In genomic region chr6:37540390-37540789, GRCh38 we compare ENCODE assay signal across 33 cellular contexts. TPM values are rescaled to one million over a fixed set of nuclear protein-coding genes. Genes with fewer than 3 reads are reported as not detected.
A peak's percentile ranks its signal among the peaks of the same experiment; 100 is the strongest.
DNase-seq lines count a peak whose midpoint lies in the region; ATAC-seq and TF ChIP-seq lines count a peak whose summit lies in the region.
"Had no signal": no experiment of that assay in that cellular context is flagged by ENCODE, and none has a peak within 500 bp of the region (broad histone marks: within the 10 kb centered on the region; RNA-seq: fewer than 3 reads in every experiment).

No MANE protein-coding gene starts in this region.

- no peaks in the 10 kb centered on the region for H3K9me2 ChIP-seq in GM23338 (ENCODE audit: insufficient read depth)

- CTCF ChIA-PET in activated CD4-positive, alpha-beta memory T cell treated with anti-CD3 and anti-CD28 coated beads, Interleukin-2, amount 10 ng/mL, durations not matched to agents 7 days and 5 days (lab: Charles Lee): no interaction called here

- DNase-seq in NCI-H2171 treated with DMSO at 0.1 percent for 48 hours (lab: John Stamatoyannopoulos, UW) (peak; percentile 24), NCI-H2171 (lab: John Stamatoyannopoulos, UW) (no peak), GM23338 (ENCODE audit: low spot score) (peak; percentile 48), T-helper 17 cell (no peak), naive B cell (no peak), NCI-H1092 (lab: John Stamatoyannopoulos, UW) (no peak)
- no peak for DNase-seq in activated CD4-positive, alpha-beta memory T cell treated with anti-CD3 and anti-CD28 coated beads, Interleukin-2, amount 10 ng/mL, durations not matched to agents 7 days and 5 days
- DNase-seq: activated CD4-positive, alpha-beta T cell treated with anti-CD3 and anti-CD28 coated beads, Interleukin-2, amount 50 U/mL, for 1 hour; activated CD8-positive, alpha-beta memory T cell treated with anti-CD3 and anti-CD28 coated beads, Interleukin-2, amount 10 ng/mL, durations not matched to agents 7 days and 5 days; activated gamma-delta T cell; activated T-cell treated with anti-CD3 and anti-CD28 coated beads, Interleukin-2, amount 50 U/mL, for 4 hours; central memory CD4-positive, alpha-beta T cell; foreskin fibroblast; head of caudate nucleus; kidney; left ventricle myocardium superior; NCI-H187 treated with DMSO at 0.1 percent for 48 hours; NCI-H226; NCI-H748 treated with DMSO at 0.1 percent for 48 hours; nucleus accumbens; right lobe of liver; SHP77 treated with DMSO at 0.1 percent for 48 hours; stimulated activated CD4-positive, alpha-beta T cell treated with anti-CD3 and anti-CD28 coated beads, Interleukin-12 subunit alpha, Interleukin-12 subunit beta, amount 100 ng/mL, for 4 hours; stimulated activated CD4-positive, alpha-beta T cell treated with anti-CD3 and anti-CD28 coated beads, Interleukin-2, amount 100 ng/mL, for 48 hours; T1000; tibial artery had no signal

- no peaks in the 10 kb centered on the region for H4K20me1 ChIP-seq in GM23338 (replicated peaks; ENCODE audit: insufficient read depth)

- H3K9me3 Mint-ChIP-seq in GM23338 (no peaks in the 10 kb centered on the region), naive B cell (no peaks in the 10 kb centered on the region)
- no peaks in the 10 kb centered on the region for H3K9me3 Mint-ChIP-seq in activated CD4-positive, alpha-beta memory T cell treated with anti-CD3 and anti-CD28 coated beads, Interleukin-2, amount 10 ng/mL, durations not matched to agents 7 days and 5 days
- H3K9me3 Mint-ChIP-seq: activated T-cell treated with anti-CD3 and anti-CD28 coated beads, Interleukin-2, amount 50 U/mL, for 4 hours; dendritic cell treated with granulocyte-macrophage colony-stimulating factor and Interleukin-4, amounts not matched to agents 40 ng/mL and 50 ng/mL, for 4 days; mesothelial cell of epicardium had no signal

- H3K27me3 ChIP-seq in GM23338 (ENCODE audit: insufficient read depth): peaks cover 33% of the 10 kb centered on the region
- H3K27me3 ChIP-seq: right lobe of liver, vagina had no signal

- peak overlapping the region; percentile 10; the same call in 1 of the 2 replicates for H3K27ac Mint-ChIP-seq in GM23338
- H3K27ac Mint-ChIP-seq in T-helper 17 cell: peak overlapping the region; percentile 11
- H3K27ac Mint-ChIP-seq in naive B cell: peak overlapping the region in 4 of 6 donors; percentile 12 to 61 (median 42)
- H3K27ac Mint-ChIP-seq in activated CD4-positive, alpha-beta memory T cell treated with anti-CD3 and anti-CD28 coated beads, Interleukin-2, amount 10 ng/mL, durations not matched to agents 7 days and 5 days: no peak overlapping the region
- H3K27ac Mint-ChIP-seq: activated CD8-positive, alpha-beta memory T cell treated with anti-CD3 and anti-CD28 coated beads, Interleukin-2, amount 10 ng/mL, durations not matched to agents 7 days and 5 days; dendritic cell treated with granulocyte-macrophage colony-stimulating factor and Interleukin-4, amounts not matched to agents 40 ng/mL and 50 ng/mL, for 4 days; mesothelial cell of epicardium; progenitor cell of endocrine pancreas had no signal

- no peaks in the 10 kb centered on the region for H3K79me2 ChIP-seq in GM23338 (replicated peaks; ENCODE audit: insufficient read depth)

- TF ChIP-seq CTCF in GM23338 (conservative IDR thresholded peaks at IDR 0.05; ENCODE audit: low read depth in 2 of 2): no peak

- ATAC-seq in GM23338: no peak
- no peak for ATAC-seq in T-helper 17 cell
- no peak for ATAC-seq in naive B cell (ENCODE audit: low read depth in 2 of 2)
- ATAC-seq in GM21515 (IDR thresholded peaks at IDR 0.05; ENCODE audit: unreplicated experiment): no peak
- ATAC-seq: activated CD8-positive, alpha-beta memory T cell treated with anti-CD3 and anti-CD28 coated beads, Interleukin-2, amount 10 ng/mL, durations not matched to agents 7 days and 5 days; activated T-cell treated with anti-CD3 and anti-CD28 coated beads, Interleukin-2, amount 50 U/mL, for 4 hours; esophagus mucosa; GM12878; left ventricle myocardium superior; right lobe of liver had no signal

- POLR2A ChIA-PET in activated CD4-positive, alpha-beta memory T cell treated with anti-CD3 and anti-CD28 coated beads, Interleukin-2, amount 10 ng/mL, durations not matched to agents 7 days and 5 days (lab: Charles Lee): no interaction called here

- H3K4me1 Mint-ChIP-seq in GM23338 (peaks cover 18% of the 10 kb centered on the region), T-helper 17 cell (peaks cover 19% of the 10 kb centered on the region), naive B cell (peaks cover 48 to 84% (median 64%) of the 10 kb centered on the region in 3 donors)
- peaks cover 5% of the 10 kb centered on the region for H3K4me1 Mint-ChIP-seq in activated CD4-positive, alpha-beta memory T cell treated with anti-CD3 and anti-CD28 coated beads, Interleukin-2, amount 10 ng/mL, durations not matched to agents 7 days and 5 days

- no peak overlapping the region for H2AFZ ChIP-seq in GM23338

- H3K27me3 Mint-ChIP-seq in GM23338 (ENCODE audit: insufficient read depth, low read depth, poor library complexity) (peaks cover 37% of the 10 kb centered on the region), T-helper 17 cell (no peaks in the 10 kb centered on the region), naive B cell (peaks cover 0 to 10% (median 4%) of the 10 kb centered on the region in 3 donors)
- peaks cover 2% of the 10 kb centered on the region for H3K27me3 Mint-ChIP-seq in activated CD4-positive, alpha-beta memory T cell treated with anti-CD3 and anti-CD28 coated beads, Interleukin-2, amount 10 ng/mL, durations not matched to agents 7 days and 5 days

- no peak overlapping the region for H3K27ac ChIP-seq in GM23338 (ENCODE audit: low read depth)
- H3K27ac ChIP-seq: right lobe of liver, tibial artery, vagina had no signal

- H3K4me1 ChIP-seq in GM23338 (ENCODE audit: insufficient read depth): peaks cover 8% of the 10 kb centered on the region

- no peak overlapping the region for H3K4me2 ChIP-seq in GM23338

- H3K36me3 Mint-ChIP-seq in GM23338 (ENCODE audit: low read depth) (no peaks in the 10 kb centered on the region), T-helper 17 cell (ENCODE audit: low read depth) (no peaks in the 10 kb centered on the region), naive B cell (no peaks in the 10 kb centered on the region)
- no peaks in the 10 kb centered on the region for H3K36me3 Mint-ChIP-seq in activated CD4-positive, alpha-beta memory T cell treated with anti-CD3 and anti-CD28 coated beads, Interleukin-2, amount 10 ng/mL, durations not matched to agents 7 days and 5 days (ENCODE audit: low read depth)
- H3K36me3 Mint-ChIP-seq: activated CD8-positive, alpha-beta memory T cell treated with anti-CD3 and anti-CD28 coated beads, Interleukin-2, amount 10 ng/mL, durations not matched to agents 7 days and 5 days; mesothelial cell of epicardium had no signal

- no peaks in the 10 kb centered on the region for H3K36me3 ChIP-seq in GM23338 (ENCODE audit: insufficient read depth)
- H3K36me3 ChIP-seq: right lobe of liver, tibial artery, vagina had no signal

- no peaks in the 10 kb centered on the region for H3K9me3 ChIP-seq in T-helper 17 cell (ENCODE audit: control insufficient read depth, low read length, poor library complexity, severe bottlenecking)
- H3K9me3 ChIP-seq: right lobe of liver, tibial artery, vagina had no signal

- no peaks in the 10 kb centered on the region; the same call in 1 of the 2 replicates for H3F3A ChIP-seq in GM23338 (replicated peaks; ENCODE audit: low read depth)

- no peak overlapping the region for H3K4me3 Mint-ChIP-seq in GM23338
- no peak overlapping the region for H3K4me3 Mint-ChIP-seq in T-helper 17 cell
- H3K4me3 Mint-ChIP-seq in naive B cell: peak overlapping the region in 1 of 8 donors; percentile 63
- H3K4me3 Mint-ChIP-seq in activated CD4-positive, alpha-beta memory T cell treated with anti-CD3 and anti-CD28 coated beads, Interleukin-2, amount 10 ng/mL, durations not matched to agents 7 days and 5 days: no peak overlapping the region
- H3K4me3 Mint-ChIP-seq: activated CD8-positive, alpha-beta memory T cell treated with anti-CD3 and anti-CD28 coated beads, Interleukin-2, amount 10 ng/mL, durations not matched to agents 7 days and 5 days; activated T-cell treated with anti-CD3 and anti-CD28 coated beads, Interleukin-2, amount 50 U/mL, for 4 hours; dendritic cell treated with granulocyte-macrophage colony-stimulating factor and Interleukin-4, amounts not matched to agents 40 ng/mL and 50 ng/mL, for 4 days; mesothelial cell of epicardium had no signal

- H3K4me3 ChIP-seq in GM23338: no peak overlapping the region
- H3K4me3 ChIP-seq: GM12878, right lobe of liver, tibial artery, vagina had no signal

TF ChIP-seq in GM23338, 12 proteins besides CTCF, POLR2A, EP300 and RAD21 (continues in another document):
- TF ChIP-seq ZNF331 (CRISPR knock-in tag; IDR thresholded peaks at IDR 0.05; ENCODE audit: low read depth) (no peak), REST (IDR thresholded peaks at IDR 0.05; ENCODE audit: unreplicated experiment) (no peak)

RNA-seq across cellular contexts. Expression of gene CCDC167, which starts 40.7 kb away (rescaled TPM):
- total RNA-seq in GM23338 (2014; rRNA removed; shearing (Covaris generic)): 17.6 and 18.0 TPM in 2 replicates
- polyA plus RNA-seq in GM23338 (2016; fragmentation: Nextera tagmentation; extraction: Ambion mirVana) (21.1 and 21.4 TPM in 2 replicates), naive B cell (ENCODE audit: low read depth in 6 of 6) (10 to 100 TPM; 35.2 to 61.3 (median 52.4) TPM)
- total RNA-seq in T-helper 17 cell: 10 to 100 TPM; 29.6 to 43.7 TPM
- total RNA-seq in activated CD4-positive, alpha-beta memory T cell treated with anti-CD3 and anti-CD28 coated beads, Interleukin-2, amount 10 ng/mL, durations not matched to agents 7 days and 5 days: 10 to 100 TPM; 52.2 to 55.0 TPM

Comparison
In these comparisons a context has a peak if more than half of its experiments do, and no peak if none do; other contexts are left out.
1. DNase-seq: peak in NCI-H2171 treated with DMSO at 0.1 percent for 48 hours (single experiment) and GM23338 (single experiment); none in NCI-H2171 (single experiment), T-helper 17 cell (0 of 3), naive B cell (single experiment), activated CD4-positive, alpha-beta memory T cell treated with anti-CD3 and anti-CD28 coated beads, Interleukin-2, amount 10 ng/mL, durations not matched to agents 7 days and 5 days (single experiment) and NCI-H1092 (single experiment).